In genomic region chr1:84611796-84612195, GRCh38 we compare ENCODE assay signal across 1 cellular context.
TF ChIP-seq lines count a peak whose summit lies in the region.

No MANE protein-coding gene starts in this region.

TF ChIP-seq in IMR-90, 13 proteins besides CTCF, POLR2A, EP300 and RAD21 (continued from another document):
- TF ChIP-seq MXI1 (IDR thresholded peaks at IDR 0.05; ENCODE audit: borderline replicate concordance, low read depth, low read length) (no peak), USF2 (IDR thresholded peaks at IDR 0.05; ENCODE audit: low read depth, low read length) (no peak), ELK1 (IDR thresholded peaks at IDR 0.05; ENCODE audit: borderline replicate concordance, low read depth, low read length) (no peak), NFE2L2 (IDR thresholded peaks at IDR 0.05; ENCODE audit: low read depth, low read length) (no peak), SMC3 (IDR thresholded peaks at IDR 0.05; ENCODE audit: low read depth, low read length) (no peak), FOS (IDR thresholded peaks at IDR 0.05; ENCODE audit: low read depth, low read length) (no peak)
